In genomic region chr4:158566860-158567259, GRCh38 we compare ENCODE assay signal across 9 cellular contexts. TPM values are rescaled to one million over a fixed set of nuclear protein-coding genes. Genes with fewer than 3 reads are reported as not detected.
"Had no signal": no experiment of that assay in that cellular context is flagged by ENCODE, and none has a peak within 500 bp of the region (broad histone marks: within the 10 kb centered on the region; RNA-seq: fewer than 3 reads in every experiment).

No MANE protein-coding gene starts in this region.

- ATAC-seq: GM12878 had no signal

- DNase-seq: GDM1, GF-D8 had no signal

- H3K4me3 ChIP-seq: GM12878 had no signal

- FAIRE-seq: G401.6, GM12878, GM12891, GM12892, GM18507, GM19239 had no signal

RNA-seq across cellular contexts. Expression of gene RXFP1, which starts 45.2 kb away (rescaled TPM):
- total RNA-seq: G401, GM12878 had no signal
